ENCODE assay signal across 14 cellular contexts in genomic region chr12:76866146-76866545, GRCh38. TPM values are rescaled to one million over a fixed set of nuclear protein-coding genes. Genes with fewer than 3 reads are reported as not detected.
DNase-seq lines count a peak whose midpoint lies in the region; ATAC-seq and TF ChIP-seq lines count a peak whose summit lies in the region.
"Had no signal": no experiment of that assay in that cellular context is flagged by ENCODE, and none has a peak within 500 bp of the region (broad histone marks: within the 10 kb centered on the region; RNA-seq: fewer than 3 reads in every experiment).

No MANE protein-coding gene starts in this region.

- H3K36me3 Mint-ChIP-seq in immature natural killer cell, result no peaks in the 10 kb centered on the region
- H3K36me3 Mint-ChIP-seq: T-cell had no signal

- H2AFZ ChIP-seq in mammary epithelial cell (ENCODE audit: low read depth, low read length), result peak overlapping the region; percentile 72
- peak overlapping the region; percentile 52 for H2AFZ ChIP-seq in neural cell (ENCODE audit: low read depth, low read length)

- H3K9me2 ChIP-seq in neural cell (ENCODE audit: insufficient read depth, low read length), result no peaks in the 10 kb centered on the region

- peak overlapping the region in 8 of 10 experiments; percentile 21 to 56 (median 46); a peak in 14 of 20 replicates for H3K4me3 ChIP-seq in BLaER1 treated with 17β-estradiol and CSF1 and Interleukin-3, amounts not matched to agents 10 nM and 100 nM
- H3K4me3 ChIP-seq in mammary epithelial cell (replicated peaks in 1 of 3; ENCODE audit: insufficient read depth in 1 of 3, low read depth in 2 of 3, low read length in 3 of 3) (no peak overlapping the region), neural cell (ENCODE audit: low read length) (peak overlapping the region; percentile 35)

- H3K79me2 ChIP-seq in mammary epithelial cell (ENCODE audit: insufficient read depth, low read length) (no peaks in the 10 kb centered on the region), neural cell (replicated peaks; ENCODE audit: insufficient read depth, low read length) (peaks cover 11% of the 10 kb centered on the region)

- WGBS in mammary epithelial cell (ENCODE audit: low coverage, missing lambda C conversion rate), result 3% methylated on average over 8 of the region's 8 CpGs

- H3K36me3 ChIP-seq in BLaER1 treated with 17β-estradiol and CSF1 and Interleukin-3, amounts not matched to agents 10 nM and 100 nM, result peaks cover 0 to 31% (median 14%) of the 10 kb centered on the region in 11 experiments; a peak in 11 of 22 replicates
- no peaks in the 10 kb centered on the region for H3K36me3 ChIP-seq in mammary epithelial cell (ENCODE audit: insufficient read depth, low read length)
- no peaks in the 10 kb centered on the region for H3K36me3 ChIP-seq in neural cell (ENCODE audit: insufficient read depth, low read length)

- H3K4me3 Mint-ChIP-seq in immature natural killer cell, result no peak overlapping the region
- H3K4me3 Mint-ChIP-seq: activated T-helper 1 cell treated with anti-CD3 and anti-CD28 coated beads, Interleukin-12 subunit alpha, Interleukin-12 subunit beta, Interleukin-2, Interleukin-4 antibody, amounts not matched to agents 30 ng/mL and 10 ng/mL and 1 ng/mL, durations not matched to agents 14 hours and 24 hours and 36 hours; effector memory CD8-positive, alpha-beta T cell; T-cell had no signal

- in situ Hi-C loops in mammary epithelial cell (cut with MboI; ENCODE audit: low sequenced_read_pairs in 2 of 2), result no loop called here

- no peak for TF ChIP-seq RAD21 in neural cell (conservative IDR thresholded peaks at IDR 0.05)

- peak overlapping the region in 10 of 11 experiments; percentile 15 to 84 (median 76); a peak in 20 of 22 replicates for H3K27ac ChIP-seq in BLaER1 treated with 17β-estradiol and CSF1 and Interleukin-3, amounts not matched to agents 10 nM and 100 nM
- no peak overlapping the region for H3K27ac ChIP-seq in mammary epithelial cell (ENCODE audit: insufficient read depth, low read depth, low read length)
- peak overlapping the region; percentile 54 for H3K27ac ChIP-seq in neural cell (ENCODE audit: low read length)

- CTCF ChIA-PET in mammary epithelial cell (lab: Charles Lee; ENCODE audit: low non-redundant PET), result no interaction called here

- TF ChIP-seq EP300 in neural cell (conservative IDR thresholded peaks at IDR 0.05; ENCODE audit: poor library complexity, severe bottlenecking), result no peak

- peaks cover 0 to 25% (median 11%) of the 10 kb centered on the region in 11 experiments; a peak in 12 of 22 replicates for H3K9me3 ChIP-seq in BLaER1 treated with 17β-estradiol and CSF1 and Interleukin-3, amounts not matched to agents 10 nM and 100 nM (replicated peaks in 1 of 11)
- H3K9me3 ChIP-seq in mammary epithelial cell (replicated peaks; ENCODE audit: insufficient read depth, low read length) (no peaks in the 10 kb centered on the region), neural cell (ENCODE audit: low read length) (no peaks in the 10 kb centered on the region)

- H3K4me1 ChIP-seq in BLaER1 treated with 17β-estradiol and CSF1 and Interleukin-3, amounts not matched to agents 10 nM and 100 nM, result peaks cover 46 to 82% (median 57%) of the 10 kb centered on the region in 10 experiments
- H3K4me1 ChIP-seq in mammary epithelial cell (ENCODE audit: insufficient read depth, low read length), result peaks cover 4% of the 10 kb centered on the region

- intact Hi-C loops in mammary epithelial cell (cut with micrococcal nuclease), result no loop called here

- BruUV-seq in mammary epithelial cell (replicated peaks; lab: Mats Ljungman, UMichigan), result no TSS peak

- no peaks in the 10 kb centered on the region for H3K27me3 ChIP-seq in BLaER1 treated with 17β-estradiol and CSF1 and Interleukin-3, amounts not matched to agents 10 nM and 100 nM
- H3K27me3 ChIP-seq in mammary epithelial cell (ENCODE audit: insufficient read depth, low read length) (no peaks in the 10 kb centered on the region), neural cell (ENCODE audit: insufficient read depth, low read depth, low read length) (no peaks in the 10 kb centered on the region)

- TF ChIP-seq CTCF in mammary epithelial cell (conservative IDR thresholded peaks at IDR 0.05 in 1 of 2, IDR thresholded peaks at IDR 0.05 in 1 of 2; ENCODE audit: extremely low read depth in 1 of 2, insufficient read depth in 1 of 2, low read depth in 1 of 2, low read length in 2 of 2), result no peak
- TF ChIP-seq CTCF in neural cell (IDR thresholded peaks at IDR 0.05; ENCODE audit: poor library complexity, severe bottlenecking), result no peak

- dilution Hi-C loops in mammary epithelial cell (cut with HindIII; ENCODE audit: low sequenced_read_pairs), result no loop called here

- H3K27me3 Mint-ChIP-seq in immature natural killer cell (ENCODE audit: low read depth in 3 of 3), result peaks cover 0 to 17% (median 0%) of the 10 kb centered on the region in 3 donors

- ATAC-seq in GM18511 (IDR thresholded peaks at IDR 0.05; ENCODE audit: unreplicated experiment), result no peak
- ATAC-seq: effector memory CD8-positive, alpha-beta T cell; T-cell had no signal

- H3K4me1 Mint-ChIP-seq in immature natural killer cell, result peaks cover 5 to 7% of the 10 kb centered on the region in 2 donors
- H3K4me1 Mint-ChIP-seq: T-cell had no signal

- no peaks in the 10 kb centered on the region for H4K20me1 ChIP-seq in BLaER1 treated with 17β-estradiol and CSF1 and Interleukin-3, amounts not matched to agents 10 nM and 100 nM
- H4K20me1 ChIP-seq in mammary epithelial cell (ENCODE audit: insufficient read depth, low read length) (no peaks in the 10 kb centered on the region), neural cell (ENCODE audit: insufficient read depth) (no peaks in the 10 kb centered on the region)

- H3K27ac Mint-ChIP-seq in immature natural killer cell, result no peak overlapping the region
- H3K27ac Mint-ChIP-seq: activated T-helper 1 cell treated with anti-CD3 and anti-CD28 coated beads, Interleukin-12 subunit alpha, Interleukin-12 subunit beta, Interleukin-2, Interleukin-4 antibody, amounts not matched to agents 30 ng/mL and 10 ng/mL and 1 ng/mL, durations not matched to agents 14 hours and 24 hours and 36 hours; effector memory CD8-positive, alpha-beta T cell; T-cell had no signal

- H3K9me3 Mint-ChIP-seq in immature natural killer cell, result no peaks in the 10 kb centered on the region
- H3K9me3 Mint-ChIP-seq: activated T-helper 1 cell treated with anti-CD3 and anti-CD28 coated beads, Interleukin-12 subunit alpha, Interleukin-12 subunit beta, Interleukin-2, Interleukin-4 antibody, amounts not matched to agents 30 ng/mL and 10 ng/mL and 1 ng/mL, durations not matched to agents 14 hours and 24 hours and 36 hours; effector memory CD8-positive, alpha-beta T cell; T-cell had no signal

- DNase-seq in NCI-H2107 (lab: John Stamatoyannopoulos, UW) (peak; percentile 77), mammary epithelial cell (no peak), globus pallidus (ENCODE audit: low spot score) (no peak), immature natural killer cell (no peak)
- no peak for DNase-seq in activated T-cell treated with anti-CD3 and anti-CD28 coated beads, Interleukin-2, amount 50 U/mL, for 48 hours
- DNase-seq: activated CD4-positive, alpha-beta T cell treated with anti-CD3 and anti-CD28 coated beads for 4 hours; effector memory CD8-positive, alpha-beta T cell; H7; stimulated activated naive CD4-positive, alpha-beta T cell; T-cell had no signal

- peak overlapping the region; percentile 72 to 97 (median 87) for H3K4me2 ChIP-seq in BLaER1 treated with 17β-estradiol and CSF1 and Interleukin-3, amounts not matched to agents 10 nM and 100 nM
- H3K4me2 ChIP-seq in mammary epithelial cell (ENCODE audit: insufficient read depth, low read depth, low read length) (peak overlapping the region; percentile 34), neural cell (ENCODE audit: low read length) (no peak overlapping the region)

- H3F3A ChIP-seq in neural cell (ENCODE audit: insufficient read depth, low read length, poor library complexity, severe bottlenecking), result no peaks in the 10 kb centered on the region

- peak overlapping the region in 9 of 11 experiments; percentile 46 to 74 (median 67); a peak in 18 of 22 replicates for H3K9ac ChIP-seq in BLaER1 treated with 17β-estradiol and CSF1 and Interleukin-3, amounts not matched to agents 10 nM and 100 nM
- no peak overlapping the region for H3K9ac ChIP-seq in mammary epithelial cell (ENCODE audit: insufficient read depth, low read length)
- H3K9ac ChIP-seq in neural cell (ENCODE audit: low read length), result peak overlapping the region; percentile 41

TF ChIP-seq in neural cell, 6 proteins besides CTCF, POLR2A, EP300 and RAD21 (continues in another document):
- TF ChIP-seq MXI1 (conservative IDR thresholded peaks at IDR 0.05; ENCODE audit: poor library complexity, severe bottlenecking), result no peak
- no peak for TF ChIP-seq POLR2AphosphoS5 (IDR thresholded peaks at IDR 0.05)
- TF ChIP-seq EZH2 (IDR thresholded peaks at IDR 0.05; ENCODE audit: borderline replicate concordance, insufficient read depth, low read length, poor library complexity, severe bottlenecking), result no peak
- TF ChIP-seq SMC3 (conservative IDR thresholded peaks at IDR 0.05; ENCODE audit: poor library complexity), result no peak
- TF ChIP-seq TAF1 (IDR thresholded peaks at IDR 0.05; ENCODE audit: low read depth), result no peak

RNA-seq across cellular contexts. Expression of gene CSRP2, which starts 12.7 kb away (rescaled TPM):
- 10 to 100 TPM; 21.0 to 45.9 TPM for total RNA-seq in mammary epithelial cell
- polyA plus RNA-seq in mammary epithelial cell (41.8 TPM), neural cell (67.2 and 71.4 TPM in 2 replicates), immature natural killer cell (under 1 TPM in 2 of 3 donors, not detected in 1; 0.56 to 0.61 TPM)
- polyA minus RNA-seq in mammary epithelial cell (18.7 TPM), neural cell (24.8 and 28.8 TPM in 2 replicates)

Comparison
In these comparisons a context has a peak if more than half of its experiments do, and no peak if none do; other contexts are left out.
1. H3K4me3 ChIP-seq: peak in BLaER1 treated with 17β-estradiol and CSF1 and Interleukin-3, amounts not matched to agents 10 nM and 100 nM (8 of 10) and neural cell (single experiment); none in mammary epithelial cell (0 of 3).
2. RNA of gene CSRP2, which starts 12.7 kb away (polyA plus RNA-seq): 67.2 to 71.4 TPM in neural cell and 41.8 TPM in mammary epithelial cell (single experiment); 0.56 to 0.61 TPM in immature natural killer cell; every median in the first group is over 10 times any median in the second.